ENCODE assay signal across 8 cellular contexts in the genomic region with DNA sequence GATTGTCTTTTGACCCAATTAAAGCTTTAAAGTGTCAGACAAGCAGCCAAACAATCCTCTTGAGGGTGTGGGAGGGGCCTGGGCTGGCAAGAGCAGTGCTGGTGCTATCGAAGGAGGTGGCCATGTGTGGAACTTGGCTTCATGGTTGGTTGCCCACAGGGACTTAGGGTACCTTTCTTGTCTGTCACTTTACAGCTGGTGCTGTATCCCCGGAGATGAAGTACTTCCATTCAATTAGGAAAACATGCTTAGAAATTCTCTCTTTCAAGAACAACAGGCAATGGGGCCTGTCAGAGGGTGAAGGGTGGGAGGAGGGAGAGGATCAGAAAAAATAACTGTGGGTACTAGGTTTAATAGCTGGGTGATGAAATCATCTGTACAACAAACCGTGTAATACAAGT.
DNase-seq lines count a peak whose midpoint lies in the region; ATAC-seq and TF ChIP-seq lines count a peak whose summit lies in the region.

No MANE protein-coding gene starts in this region.

- H3K4me1 ChIP-seq in esophagus muscularis mucosa, result peaks cover 30 to 92% (median 87%) of the 10 kb centered on the region in 4 donors
- peaks cover 5 to 38% (median 30%) of the 10 kb centered on the region in 5 donors for H3K4me1 ChIP-seq in subcutaneous abdominal adipose tissue (ENCODE audit: control insufficient read depth in 5 of 5, insufficient read depth in 5 of 5, low read length in 5 of 5)

- H3K36me3 ChIP-seq in esophagus muscularis mucosa (no peaks in the 10 kb centered on the region), subcutaneous abdominal adipose tissue (ENCODE audit: control insufficient read depth in 5 of 5, insufficient read depth in 5 of 5, low read length in 5 of 5) (no peaks in the 10 kb centered on the region)

- peak; percentile 42 for ATAC-seq in GM18873 (IDR thresholded peaks at IDR 0.05; ENCODE audit: low FRiP score, unreplicated experiment)
- ATAC-seq in HG02642 (IDR thresholded peaks at IDR 0.05; ENCODE audit: poor library complexity, unreplicated experiment), result peak; percentile 71

- TF ChIP-seq CTCF in esophagus muscularis mucosa (IDR thresholded peaks at IDR 0.05), result no peak

- H3K9ac ChIP-seq in subcutaneous abdominal adipose tissue (ENCODE audit: low read length in 5 of 5), result peak overlapping the region in 1 of 5 donors; percentile 70

- 36% methylated on average over 3 of the region's 3 CpGs for WGBS in esophagus muscularis mucosa

- H3K9me3 ChIP-seq in esophagus muscularis mucosa (no peaks in the 10 kb centered on the region), subcutaneous abdominal adipose tissue (ENCODE audit: control insufficient read depth in 5 of 5, low read length in 5 of 5) (no peaks in the 10 kb centered on the region)

- TF ChIP-seq EP300 in esophagus muscularis mucosa (IDR thresholded peaks at IDR 0.05), result no peak

- DNase-seq in NCI-H446 treated with DMSO at 0.1 percent for 48 hours (lab: John Stamatoyannopoulos, UW) (peak; percentile 67), esophagus muscularis mucosa (ENCODE audit: extremely low spot score) (no peak), RPMI8226 (no peak), NCI-H1694 treated with DMSO at 0.1 percent for 48 hours (lab: John Stamatoyannopoulos, UW) (no peak)
- DNase-seq in activated CD4-positive, alpha-beta T cell treated with anti-CD3 and anti-CD28 coated beads for 48 hours, result no peak

- TF ChIP-seq POLR2A in esophagus muscularis mucosa (IDR thresholded peaks at IDR 0.05; ENCODE audit: low read depth), result no peak

- intact Hi-C loops in esophagus muscularis mucosa (cut with DNase I), result loop anchor here (10.0 kb wide), 1 partner anchor 150 kb away; no protein-coding TSS in a partner anchor

- H3K4me3 ChIP-seq in esophagus muscularis mucosa (no peak overlapping the region), subcutaneous abdominal adipose tissue (ENCODE audit: low read depth in 1 of 5, low read length in 5 of 5) (no peak overlapping the region)

- H3K27me3 ChIP-seq in esophagus muscularis mucosa (no peaks in the 10 kb centered on the region), subcutaneous abdominal adipose tissue (ENCODE audit: control insufficient read depth in 5 of 5, insufficient read depth in 4 of 5, low read length in 5 of 5) (no peaks in the 10 kb centered on the region)

- H3K27ac ChIP-seq in esophagus muscularis mucosa (replicated peaks in 1 of 4), result peak overlapping the region; percentile 65 to 80 (median 71)
- peak overlapping the region; percentile 90 for H3K27ac ChIP-seq in subcutaneous abdominal adipose tissue (ENCODE audit: low read depth, low read length)
